ENCODE assay signal across 8 cellular contexts in genomic region chr2:123687064-123687463, GRCh38.
"Had no signal": no experiment of that assay in that cellular context is flagged by ENCODE, and none has a peak within 500 bp of the region (broad histone marks: within the 10 kb centered on the region; RNA-seq: fewer than 3 reads in every experiment).

No MANE protein-coding gene starts in this region.

- ATAC-seq: GM12878 had no signal

- DNase-seq: GDM1, GF-D8 had no signal

- H3K4me3 ChIP-seq: GM12878 had no signal

- FAIRE-seq: G401.6, GM12878, GM12891, GM12892, GM18507, GM19239 had no signal
